1 cellular context compared by ENCODE assay signal in genomic region chr15:60656041-60656440, GRCh38.
TF ChIP-seq lines count a peak whose summit lies in the region.

No MANE protein-coding gene starts in this region.

TF ChIP-seq in HepG2, 621 proteins besides CTCF, POLR2A, EP300 and RAD21 (continued from another document):
- no peak for TF ChIP-seq ZBTB40 (IDR thresholded peaks at IDR 0.05)
- TF ChIP-seq ZBTB40 (CRISPR knock-in tag; IDR thresholded peaks at IDR 0.05) = no peak
- no peak for TF ChIP-seq RBFOX2 (IDR thresholded peaks at IDR 0.05; ENCODE audit: low read depth, low read length)
